ENCODE assay signal across 8 cellular contexts in genomic region chr5:68215208-68215887, GRCh38. TPM values are rescaled to one million over a fixed set of nuclear protein-coding genes. Genes with fewer than 3 reads are reported as not detected.
DNase-seq lines count a peak whose midpoint lies in the region; ATAC-seq and TF ChIP-seq lines count a peak whose summit lies in the region.

TSS of gene PIK3R1 (plus strand) at chr5:68215756. CDS start at chr5:68226676, 10,920 bp downstream.

- TF ChIP-seq CTCF in uterus (IDR thresholded peaks at IDR 0.05) = peak; percentile 21 to 63 (median 32)

- DNase-seq in NCI-H1930 (lab: John Stamatoyannopoulos, UW) = peak; percentile 79 to 84
- DNase-seq in anterior cingulate cortex (lab: John Stamatoyannopoulos, UW) = peak; percentile 72 to 100 (median 95)
- peak; percentile 96 to 99 (median 99) for DNase-seq in right cardiac atrium
- DNase-seq in putamen (ENCODE audit: low spot score) = peak; percentile 97
- DNase-seq in uterus = peak; percentile 95 to 97

- ATAC-seq in GM18508 (IDR thresholded peaks at IDR 0.05; ENCODE audit: insufficient read depth, unreplicated experiment) (peak; percentile 47), HG02981 (IDR thresholded peaks at IDR 0.05; ENCODE audit: unreplicated experiment) (peak; percentile 79), right cardiac atrium (peak; percentile 97 to 98)

- peak within 1 kb of the TSS; percentile 80 for H3K4me3 ChIP-seq in right cardiac atrium (ENCODE audit: low read length)
- peak within 1 kb of the TSS; percentile 93 to 98 for H3K4me3 ChIP-seq in uterus

- peaks cover 5% of the 10 kb centered on the region for H3K4me1 ChIP-seq in right cardiac atrium (ENCODE audit: control insufficient read depth, insufficient read depth, low read length)
- no peaks in the 10 kb centered on the region for H3K4me1 ChIP-seq in uterus

- under 1% methylated on average over 76 of the region's 76 CpGs for WGBS in right cardiac atrium

- peak; percentile 99 for TF ChIP-seq POLR2A in uterus (IDR thresholded peaks at IDR 0.05)

- peak within 1 kb of the TSS; percentile 96 for H3K27ac ChIP-seq in right cardiac atrium (ENCODE audit: low read length)
- H3K27ac ChIP-seq in uterus = peak within 1 kb of the TSS; percentile 97 to 98

- intact Hi-C loops in T-helper 2 cell treated with Interferon-gamma antibody and Interleukin-4, amounts not matched to agents 100 ng/mL and 5 ng/mL, for 36 hours (cut with micrococcal nuclease) = loop anchor here (1.0 to 10.0 kb wide), 6 partner anchors 65 to 1381 kb away; partner anchors contain the start of gene CENPH
- intact Hi-C loops in right cardiac atrium (cut with DNase I) (loop anchor here in 2 of 4 donors (10.0 kb wide), 3 partner anchors 49 to 181 kb away; no protein-coding TSS in a partner anchor), uterus (cut with DNase I; ENCODE audit: low total_unique reads) (loop anchor here (5.0 kb wide), 1 partner anchor 37 kb away; no protein-coding TSS in a partner anchor)

- H3K36me3 ChIP-seq in uterus = no peaks in the 10 kb centered on the region

- no peaks in the 10 kb centered on the region for H3K9me3 ChIP-seq in right cardiac atrium (ENCODE audit: control insufficient read depth, low read length)
- H3K9me3 ChIP-seq in uterus = no peaks in the 10 kb centered on the region

- H3K27me3 ChIP-seq in right cardiac atrium (ENCODE audit: control insufficient read depth, insufficient read depth) (no peaks in the 10 kb centered on the region), uterus (no peaks in the 10 kb centered on the region)

RNA-seq across cellular contexts. Expression of gene PIK3R1, which starts in this region (rescaled TPM):
- total RNA-seq in T-helper 2 cell treated with Interferon-gamma antibody and Interleukin-4, amounts not matched to agents 100 ng/mL and 5 ng/mL, for 36 hours = 71.2 and 72.6 TPM in 2 replicates
- total RNA-seq in right cardiac atrium (100 to 1,000 TPM in 3 of 4 donors, 10 to 100 TPM in 1; 64.9 to 170 (median 116) TPM), uterus (100 to 1,000 TPM; 101 to 358 (median 190) TPM)
- polyA plus RNA-seq in right cardiac atrium = 29.7 TPM

Comparison
In these comparisons a context has a peak if more than half of its experiments do, and no peak if none do; other contexts are left out.
1. Peak in every context shown above with its lines: DNase-seq, ATAC-seq, H3K4me3 ChIP-seq and H3K27ac ChIP-seq.
2. ATAC-seq: peak in every context shown above with its lines; median percentile 98 in right cardiac atrium; 79 in HG02981; 47 in GM18508.